ENCODE assay signal across 8 cellular contexts in the genomic region with DNA sequence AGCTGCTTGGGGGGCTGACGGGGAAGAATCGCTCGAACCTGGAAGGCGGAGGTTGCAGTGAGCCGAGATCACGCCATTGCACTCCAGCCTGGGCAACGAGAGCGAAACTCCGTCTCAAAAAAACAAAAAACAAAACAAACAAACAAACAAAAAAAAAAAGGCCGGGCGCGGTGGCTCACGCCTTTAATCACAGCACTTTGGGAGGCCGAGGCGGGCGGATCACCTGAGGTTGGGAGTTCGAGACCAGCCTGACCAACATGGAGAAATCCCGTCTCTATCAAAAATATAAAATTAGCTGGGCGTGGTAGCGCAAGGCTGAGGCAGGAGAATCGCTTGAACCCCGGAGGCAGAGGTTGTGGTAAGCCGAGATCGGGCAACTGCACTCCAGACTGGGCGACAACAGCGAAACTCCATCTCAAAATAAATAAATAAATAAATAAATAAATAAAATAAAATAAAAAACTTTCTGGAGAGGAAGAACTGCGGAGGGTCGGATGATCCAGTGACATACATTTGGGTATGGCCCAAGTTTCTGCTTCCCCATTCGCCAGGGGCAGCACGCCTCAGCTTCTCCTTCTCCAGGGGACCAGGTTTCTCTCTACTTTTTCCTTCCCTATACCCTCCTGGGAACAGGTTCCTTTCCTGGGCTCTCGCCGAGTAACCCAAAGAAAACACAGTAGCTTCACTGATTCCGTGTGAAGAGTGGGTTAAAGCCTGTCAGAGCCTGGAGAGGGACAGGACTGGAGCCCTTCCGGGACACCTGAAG. TPM values are rescaled to one million over a fixed set of nuclear protein-coding genes. Genes with fewer than 3 reads are reported as not detected.
DNase-seq lines count a peak whose midpoint lies in the region; TF ChIP-seq lines count a peak whose summit lies in the region.
"Not testable (repeated sequence)": the region's sequence is repeated elsewhere in the genome, so short reads cannot be mapped to it uniquely, and the experiment has no call there.

No MANE protein-coding gene starts in this region.

- intact Hi-C loops in sigmoid colon (cut with DNase I) = not testable (repeated sequence)

- H3K36me3 ChIP-seq in brain microvascular endothelial cell (replicated peaks); sigmoid colon: not testable (repeated sequence)

- peak overlapping the region; percentile 46 for H3K9ac ChIP-seq in H9 (ENCODE audit: extremely low read depth, insufficient read length, low read length)

- TF ChIP-seq CTCF in H9 (conservative IDR thresholded peaks at IDR 0.05); VCaP (conservative IDR thresholded peaks at IDR 0.05); brain microvascular endothelial cell (IDR thresholded peaks at IDR 0.05; ENCODE audit: low read depth, low read length, missing control alignments); sigmoid colon (IDR thresholded peaks at IDR 0.05): not testable (repeated sequence)

- not testable (repeated sequence) for H3K9me3 ChIP-seq in H9 (ENCODE audit: control insufficient read depth, low read depth, low read length); sigmoid colon

- DNase-seq in ACHN (peak; percentile 43), NCI-H69 (lab: John Stamatoyannopoulos, UW) (peak; percentile 57), brain microvascular endothelial cell (peak; percentile 10), globus pallidus (ENCODE audit: low spot score) (peak; percentile 37), mesenteric fat pad (ENCODE audit: low spot score) (peak; percentile 30)
- not testable (repeated sequence) for DNase-seq in H9, sigmoid colon

- H3K79me1 ChIP-seq in H9 (ENCODE audit: insufficient read depth, low read depth, low read length, poor library complexity, severe bottlenecking) = not testable (repeated sequence)

- H3K18ac ChIP-seq in H9 (ENCODE audit: insufficient read length, low read depth, low read length) = not testable (repeated sequence)

- not testable (repeated sequence) for H2BK20ac ChIP-seq in H9 (ENCODE audit: low read depth, low read length, poor library complexity, severe bottlenecking)

- H3K27me3 Mint-ChIP-seq in H9 (ENCODE audit: low read depth) = not testable (repeated sequence)

- not testable (repeated sequence) for H2BK5ac ChIP-seq in H9 (ENCODE audit: insufficient read length, low read length)

- H2AK5ac ChIP-seq in H9 (ENCODE audit: insufficient read length, low read length) = not testable (repeated sequence)

- H3K27ac ChIP-seq in H9 (ENCODE audit: insufficient read length, low read depth, low read length) = not testable (repeated sequence)
- H3K27ac ChIP-seq in VCaP (peak overlapping the region; percentile 91), brain microvascular endothelial cell (peak overlapping the region; percentile 77), sigmoid colon (peak overlapping the region; percentile 87 to 97 (median 96))

- not testable (repeated sequence) for H3K36me3 Mint-ChIP-seq in H9 (ENCODE audit: insufficient read depth in 1 of 3, low read depth in 3 of 3)

- no CpG with 5 or more reads among the region's 34 CpGs for WGBS in H9 (ENCODE audit: extremely low coverage, insufficient read length, low lambda C conversion rate)
- WGBS in sigmoid colon, 2 donors = 59 to 67% methylated on average over 34 of the region's 34 CpGs

- not testable (repeated sequence) for H2AFZ ChIP-seq in H9 (ENCODE audit: low read length)

- peak overlapping the region; percentile 96 for H3K4me2 ChIP-seq in H9 (ENCODE audit: insufficient read depth, insufficient read length, low read length)

- H4K5ac ChIP-seq in H9 (ENCODE audit: insufficient read length, low read depth, low read length) = not testable (repeated sequence)

- not testable (repeated sequence) for H3K79me2 ChIP-seq in H9 (ENCODE audit: insufficient read depth, low read length)

- not testable (repeated sequence) for H3K9me3 Mint-ChIP-seq in H9

- not testable (repeated sequence) for TF ChIP-seq EP300 in sigmoid colon (IDR thresholded peaks at IDR 0.05)

- H3K14ac ChIP-seq in H9 (ENCODE audit: insufficient read depth, low read length) = not testable (repeated sequence)

- H3K4ac ChIP-seq in H9 (ENCODE audit: low read depth, low read length) = not testable (repeated sequence)

- H4K91ac ChIP-seq in H9 (ENCODE audit: insufficient read length, low read depth, low read length) = not testable (repeated sequence)

- H3K4me1 Mint-ChIP-seq in H9 = peaks cover 18 to 25% of the 10 kb centered on the region in 2 experiments

- H2BK120ac ChIP-seq in H9 (ENCODE audit: low read depth, low read length, poor library complexity, severe bottlenecking) = not testable (repeated sequence)

- not testable (repeated sequence) for TF ChIP-seq POLR2A in sigmoid colon (IDR thresholded peaks at IDR 0.05)

- peak overlapping the region; percentile 49 to 95 (median 91); a peak in 4 of 7 replicates for H3K27ac Mint-ChIP-seq in H9

- H3K23me2 ChIP-seq in H9 (ENCODE audit: insufficient read length, low read depth, low read length, poor library complexity, severe bottlenecking) = not testable (repeated sequence)

- peak overlapping the region; percentile 93 to 98 for H3K4me3 Mint-ChIP-seq in H9

- H3K4me3 ChIP-seq in brain microvascular endothelial cell (ENCODE audit: low read depth, low read length) (peak overlapping the region; percentile 92), sigmoid colon (peak overlapping the region; percentile 61 to 87 (median 86))

- H2BK15ac ChIP-seq in H9 (ENCODE audit: low read depth, low read length) = not testable (repeated sequence)

- not testable (repeated sequence) for H4K8ac ChIP-seq in H9 (replicated peaks; ENCODE audit: insufficient read length, low read depth, low read length)

- H3T11ph ChIP-seq in H9 (ENCODE audit: low read length) = not testable (repeated sequence)

- H3K27me3 ChIP-seq in H9 (ENCODE audit: insufficient read depth, low read length); brain microvascular endothelial cell (replicated peaks); sigmoid colon: not testable (repeated sequence)

- not testable (repeated sequence) for H4K20me1 ChIP-seq in H9 (ENCODE audit: control insufficient read depth, insufficient read depth, insufficient read length)

- not testable (repeated sequence) for H2BK12ac ChIP-seq in H9 (ENCODE audit: insufficient read length, low read depth, low read length)

- not testable (repeated sequence) for H3K23ac ChIP-seq in H9 (ENCODE audit: insufficient read length, low read depth, low read length)

- in situ Hi-C loops in ACHN (cut with HindIII; ENCODE audit: low pct_ligation_motif_present, low pct_unique_long_range_greater_than_20kb, low sequenced_read_pairs); brain microvascular endothelial cell (cut with HindIII; ENCODE audit: low pct_ligation_motif_present, low sequenced_read_pairs): not testable (repeated sequence)

- not testable (repeated sequence) for H3K56ac ChIP-seq in H9 (ENCODE audit: insufficient read length, low read depth, low read length)

- not testable (repeated sequence) for H3K4me1 ChIP-seq in H9 (ENCODE audit: insufficient read depth, low read length)
- H3K4me1 ChIP-seq in sigmoid colon = peaks cover 0 to 30% (median 28%) of the 10 kb centered on the region in 4 donors

RNA-seq across cellular contexts. Expression of a gene that starts 0.9 kb away (rescaled TPM):
- total RNA-seq in H9 (2021) (18.5 and 20.4 TPM in 2 replicates), mesenteric fat pad (28.2 TPM), sigmoid colon (10 to 100 TPM; 18.5 to 23.2 (median 21.0) TPM)
- 10 to 100 TPM; 17.4 to 22.8 (median 18.5) TPM for polyA plus RNA-seq in sigmoid colon

RNA-seq across cellular contexts. Expression of a gene that starts 10.1 kb away (rescaled TPM):
- total RNA-seq in H9 (2021) = 18.4 and 18.7 TPM in 2 replicates
- 15.7 TPM for total RNA-seq in mesenteric fat pad
- total RNA-seq in sigmoid colon = 10 to 100 TPM; 12.5 to 18.9 (median 17.2) TPM
- 10 to 100 TPM in 2 of 3 donors, 1 to 10 TPM in 1; 9.0 to 13.4 (median 11.6) TPM for polyA plus RNA-seq in sigmoid colon
